ENCODE assay signal across 11 cellular contexts in the genomic region with DNA sequence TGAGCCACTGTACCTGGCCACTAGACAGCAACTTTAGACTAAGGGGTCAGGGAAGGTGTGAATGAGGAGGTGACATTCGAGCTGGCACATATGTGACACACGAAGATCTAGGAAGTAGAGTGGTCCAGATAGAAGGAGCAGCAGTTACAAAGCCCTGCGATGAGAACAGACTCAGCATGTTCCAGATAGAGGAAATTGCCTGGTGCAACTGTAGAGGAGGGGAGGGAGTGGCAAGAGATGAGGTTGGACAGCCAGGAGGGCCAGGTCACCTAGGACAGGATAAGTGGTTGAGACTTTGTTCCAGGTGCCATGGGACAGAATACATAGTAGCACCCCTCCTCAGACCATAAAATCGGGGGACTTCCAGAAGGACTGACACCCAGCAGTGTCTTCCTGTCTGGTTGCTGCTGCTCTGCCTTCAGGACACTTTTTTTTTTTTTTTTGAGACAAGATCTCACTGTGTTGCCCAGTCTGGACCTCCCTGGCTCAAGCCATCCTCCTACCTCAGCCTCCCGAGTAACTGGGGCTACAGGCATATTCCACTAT. TPM values are rescaled to one million over a fixed set of nuclear protein-coding genes. Genes with fewer than 3 reads are reported as not detected.
DNase-seq lines count a peak whose midpoint lies in the region; ATAC-seq and TF ChIP-seq lines count a peak whose summit lies in the region.
"Had no signal": no experiment of that assay in that cellular context is flagged by ENCODE, and none has a peak within 500 bp of the region (broad histone marks: within the 10 kb centered on the region; RNA-seq: fewer than 3 reads in every experiment).

No MANE protein-coding gene starts in this region.

- no peak for ATAC-seq in right lobe of liver

- intact Hi-C loops in right lobe of liver (cut with DNase I) = no loop called here

- no peak overlapping the region for H3K4me3 ChIP-seq in brain microvascular endothelial cell (ENCODE audit: low read depth, low read length)
- no peak overlapping the region for H3K4me3 ChIP-seq in right lobe of liver
- no peak overlapping the region for H3K4me3 ChIP-seq in suprapubic skin

- H3K27ac ChIP-seq in brain microvascular endothelial cell (peak overlapping the region; percentile 96), right lobe of liver (peak overlapping the region; percentile 20 to 53 (median 44)), suprapubic skin (peak overlapping the region; percentile 97)

- TF ChIP-seq CTCF in brain microvascular endothelial cell (IDR thresholded peaks at IDR 0.05; ENCODE audit: low read depth, low read length, missing control alignments) = no peak
- no peak for TF ChIP-seq CTCF in right lobe of liver (IDR thresholded peaks at IDR 0.05)
- TF ChIP-seq CTCF in suprapubic skin (IDR thresholded peaks at IDR 0.05) = no peak

- H3K27me3 ChIP-seq in brain microvascular endothelial cell (replicated peaks) = no peaks in the 10 kb centered on the region
- no peaks in the 10 kb centered on the region for H3K27me3 ChIP-seq in right lobe of liver
- H3K27me3 ChIP-seq in suprapubic skin = no peaks in the 10 kb centered on the region

- in situ Hi-C loops in brain microvascular endothelial cell (cut with HindIII; ENCODE audit: low pct_ligation_motif_present, low sequenced_read_pairs) = no loop called here

- DNase-seq in DMS53 (lab: John Stamatoyannopoulos, UW) (peak; percentile 50), DMS53 treated with DMSO at 0.1 percent for 48 hours (lab: John Stamatoyannopoulos, UW; ENCODE audit: unreplicated experiment) (no peak), brain microvascular endothelial cell (no peak), right lobe of liver (no peak), suprapubic skin (ENCODE audit: low spot score in 2 of 2) (no peak), NCI-H1436 treated with DMSO at 0.1 percent for 48 hours (lab: John Stamatoyannopoulos, UW) (no peak), EL (no peak), NCI-H128 (lab: John Stamatoyannopoulos, UW; ENCODE audit: unreplicated experiment) (no peak)
- DNase-seq: NCI-H2107 had no signal

- TF ChIP-seq POLR2A in right lobe of liver (IDR thresholded peaks at IDR 0.05) (no peak), suprapubic skin (IDR thresholded peaks at IDR 0.05) (no peak)

- no peaks in the 10 kb centered on the region for H3K9me3 ChIP-seq in right lobe of liver
- H3K9me3 ChIP-seq in suprapubic skin = no peaks in the 10 kb centered on the region

- WGBS in right lobe of liver (ENCODE audit: insufficient coverage, low coverage, low lambda C conversion rate, missing lambda C conversion rate) = 48% methylated on average over 4 of the region's 5 CpGs
- WGBS in suprapubic skin = 74% methylated on average over 5 of the region's 5 CpGs

- H3K4me1 ChIP-seq in right lobe of liver = peaks cover 0 to 24% (median 17%) of the 10 kb centered on the region in 4 donors
- H3K4me1 ChIP-seq in suprapubic skin = peaks cover 67% of the 10 kb centered on the region

- H3K36me3 ChIP-seq in brain microvascular endothelial cell (replicated peaks) (peaks cover 9% of the 10 kb centered on the region), right lobe of liver (no peaks in the 10 kb centered on the region), suprapubic skin (no peaks in the 10 kb centered on the region)

- no peak for TF ChIP-seq EP300 in suprapubic skin (IDR thresholded peaks at IDR 0.05)

RNA-seq across cellular contexts. Expression of gene CENPT, which starts 11.0 kb away (rescaled TPM):
- 10 to 100 TPM; 12.2 to 21.1 (median 18.2) TPM for total RNA-seq in right lobe of liver
- total RNA-seq in suprapubic skin = 100 to 1,000 TPM; 140 to 311 (median 201) TPM

RNA-seq across cellular contexts. Expression of gene NUTF2, which starts 11.8 kb away (rescaled TPM):
- total RNA-seq in right lobe of liver (10 to 100 TPM; 23.4 to 67.8 (median 33.9) TPM), suprapubic skin (100 to 1,000 TPM; 101 to 161 (median 113) TPM)

RNA-seq across cellular contexts. Expression of gene EDC4, which starts 14.3 kb away (rescaled TPM):
- total RNA-seq in right lobe of liver (10 to 100 TPM; 16.2 to 25.4 (median 19.5) TPM), suprapubic skin (100 to 1,000 TPM in 1 of 4 donors, 10 to 100 TPM in 3; 59.5 to 110 (median 68.0) TPM)

RNA-seq across cellular contexts. Expression of gene THAP11, which starts 16.4 kb away (rescaled TPM):
- total RNA-seq in right lobe of liver (10 to 100 TPM in 4 of 6 experiments, 1 to 10 TPM in 2; 8.9 to 23.9 (median 11.7) TPM), suprapubic skin (10 to 100 TPM; 45.7 to 92.0 (median 76.4) TPM)

RNA-seq across cellular contexts. Expression of gene NRN1L, which starts 26.2 kb away (rescaled TPM):
- total RNA-seq in right lobe of liver (under 1 TPM in 1 of 6 experiments, not detected in 5; 0.84 TPM), suprapubic skin (1 to 10 TPM in 3 of 4 donors, not detected in 1; 4.3 to 5.6 (median 4.7) TPM)
- total RNA-seq: A172, mesenteric fat pad had no signal

Comparison
In these comparisons a context has a peak if more than half of its experiments do, and no peak if none do; other contexts are left out.
1. H3K27ac ChIP-seq: peak in every context shown above with its lines; median percentile 97 in suprapubic skin; 96 in brain microvascular endothelial cell; 44 in right lobe of liver.
2. RNA of gene CENPT, which starts 11.0 kb away (total RNA-seq): 140 to 311 TPM in suprapubic skin; 12.2 to 21.1 TPM in right lobe of liver; every median in the first group is over 4 times any median in the second.